12 cellular contexts compared by ENCODE assay signal in the genomic region with DNA sequence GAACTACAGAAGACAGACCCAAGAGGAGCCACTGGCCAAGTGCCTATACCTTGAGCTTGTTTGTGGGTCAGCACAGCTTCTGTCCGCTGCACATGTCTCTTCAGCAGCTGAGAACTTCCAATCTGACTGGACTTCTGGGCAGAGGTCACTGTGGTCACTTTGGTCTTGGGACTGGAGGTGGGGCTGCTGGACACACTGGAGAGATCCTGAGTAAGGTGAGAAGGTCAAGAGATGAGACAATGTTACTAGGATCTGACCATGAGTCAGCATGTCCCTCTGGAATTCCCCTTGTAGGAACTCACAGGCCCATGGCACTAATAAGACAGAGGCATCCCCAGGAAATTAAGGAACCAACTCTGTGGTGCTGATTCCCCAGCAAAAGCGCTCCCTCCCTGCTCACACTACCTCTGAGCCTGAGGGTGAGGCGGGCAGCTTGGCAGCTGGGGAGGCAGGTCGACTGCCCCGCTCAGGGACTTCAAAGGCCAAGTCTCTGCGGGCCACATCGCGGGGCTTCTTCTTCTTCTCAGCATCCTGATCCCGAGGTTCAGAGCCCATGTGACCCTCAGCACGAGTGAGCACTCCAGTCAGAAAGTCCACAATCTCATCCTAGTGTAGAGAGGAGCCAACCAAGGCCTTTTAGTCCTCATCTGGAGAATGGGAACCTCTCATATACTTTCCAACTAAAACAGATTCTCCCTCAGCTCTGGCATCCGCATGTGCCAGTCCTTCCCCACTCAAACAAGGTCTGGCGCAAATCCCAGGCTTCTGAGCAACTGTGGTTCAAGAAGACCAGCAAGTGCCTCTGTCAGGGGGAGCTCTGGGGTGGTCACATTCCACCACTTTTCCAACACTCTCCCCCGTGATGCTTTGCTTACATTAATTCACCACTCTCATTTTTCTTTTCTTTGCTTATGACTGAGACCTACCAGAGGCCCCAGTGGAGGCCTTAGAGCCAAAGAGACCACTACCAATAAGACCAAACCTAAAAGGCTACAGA. TPM values are rescaled to one million over a fixed set of nuclear protein-coding genes. Genes with fewer than 3 reads are reported as not detected.
DNase-seq lines count a peak whose midpoint lies in the region; ATAC-seq and TF ChIP-seq lines count a peak whose summit lies in the region.
"Had no signal": no experiment of that assay in that cellular context is flagged by ENCODE, and none has a peak within 500 bp of the region (broad histone marks: within the 10 kb centered on the region; RNA-seq: fewer than 3 reads in every experiment).

No MANE protein-coding gene starts in this region.

- H3K4me1 ChIP-seq in osteoblast (ENCODE audit: insufficient read depth, low read length) (peaks cover 13% of the 10 kb centered on the region), upper lobe of right lung (no peaks in the 10 kb centered on the region)

- H3K36me3 Mint-ChIP-seq in T-helper 1 cell treated with Interleukin-12 subunit alpha and Interleukin-12 subunit beta and Interleukin-4 antibody, amounts not matched to agents 30 μg/mL and 1 μg/mL, for 36 hours (ENCODE audit: low read depth), result peaks cover 82% of the 10 kb centered on the region

- H3K4me3 Mint-ChIP-seq in T-helper 1 cell treated with Interleukin-12 subunit alpha and Interleukin-12 subunit beta and Interleukin-4 antibody, amounts not matched to agents 30 μg/mL and 1 μg/mL, for 36 hours, result no peak overlapping the region

- peaks cover 97% of the 10 kb centered on the region for H3K36me3 ChIP-seq in osteoblast (ENCODE audit: insufficient read depth, low read length)
- H3K36me3 ChIP-seq in upper lobe of right lung, result peaks cover 98% of the 10 kb centered on the region

- H2AFZ ChIP-seq in osteoblast (ENCODE audit: low read length), result no peak overlapping the region

- intact Hi-C loops in upper lobe of right lung (cut with DNase I), result no loop called here

- peak overlapping the region; percentile 60 for H3K27ac ChIP-seq in osteoblast (ENCODE audit: low read depth, low read length)
- H3K27ac ChIP-seq in upper lobe of right lung, result no peak overlapping the region

- H3K4me1 Mint-ChIP-seq in T-helper 1 cell treated with Interleukin-12 subunit alpha and Interleukin-12 subunit beta and Interleukin-4 antibody, amounts not matched to agents 30 μg/mL and 1 μg/mL, for 36 hours (ENCODE audit: low read depth), result peaks cover 15% of the 10 kb centered on the region

- DNase-seq in T-helper 1 cell (no peak), HK-2 (ENCODE audit: unreplicated experiment) (peak; percentile 62), choroid plexus epithelial cell (ENCODE audit: low read depth) (peak; percentile 57), osteoblast (ENCODE audit: insufficient read length, low spot score, missing footprints) (peak; percentile 85), HT-29 (ENCODE audit: low spot score) (no peak), upper lobe of right lung (no peak)
- DNase-seq: NCI-H69; stimulated activated CD4-positive, alpha-beta T cell treated with anti-CD3 and anti-CD28 coated beads, Interleukin-4, amount 100 ng/mL, for 24 hours had no signal

- ATAC-seq in upper lobe of right lung (no peak), GM18511 (IDR thresholded peaks at IDR 0.05; ENCODE audit: unreplicated experiment) (no peak)

- H3K27me3 Mint-ChIP-seq in T-helper 1 cell treated with Interleukin-12 subunit alpha and Interleukin-12 subunit beta and Interleukin-4 antibody, amounts not matched to agents 30 μg/mL and 1 μg/mL, for 36 hours (ENCODE audit: low read depth), result no peaks in the 10 kb centered on the region

- no peak overlapping the region for H3K4me3 ChIP-seq in choroid plexus epithelial cell (ENCODE audit: low read depth, low read length)
- H3K4me3 ChIP-seq in osteoblast (ENCODE audit: insufficient read depth, low read length), result no peak overlapping the region
- H3K4me3 ChIP-seq in upper lobe of right lung, result no peak overlapping the region
- H3K4me3 ChIP-seq: upper lobe of left lung had no signal

- H3K79me2 ChIP-seq in osteoblast (ENCODE audit: insufficient read depth, low read length), result peaks cover 3% of the 10 kb centered on the region

- peaks cover 12% of the 10 kb centered on the region for H4K20me1 ChIP-seq in osteoblast (ENCODE audit: insufficient read depth, low read length)

- H3K9me3 Mint-ChIP-seq in T-helper 1 cell treated with Interleukin-12 subunit alpha and Interleukin-12 subunit beta and Interleukin-4 antibody, amounts not matched to agents 30 μg/mL and 1 μg/mL, for 36 hours, result no peaks in the 10 kb centered on the region

- TF ChIP-seq CTCF in choroid plexus epithelial cell (conservative IDR thresholded peaks at IDR 0.05; ENCODE audit: low read depth, low read length) (no peak), osteoblast (IDR thresholded peaks at IDR 0.05; ENCODE audit: extremely low read depth, low read depth, low read length) (no peak), upper lobe of right lung (IDR thresholded peaks at IDR 0.05) (no peak)

- H3K4me2 ChIP-seq in osteoblast (ENCODE audit: insufficient read depth, low read length), result no peak overlapping the region

- H3K27me3 ChIP-seq in osteoblast (ENCODE audit: insufficient read depth, low read length) (no peaks in the 10 kb centered on the region), upper lobe of right lung (no peaks in the 10 kb centered on the region)
- H3K27me3 ChIP-seq: upper lobe of left lung had no signal

- H3K27ac Mint-ChIP-seq in T-helper 1 cell treated with Interleukin-12 subunit alpha and Interleukin-12 subunit beta and Interleukin-4 antibody, amounts not matched to agents 30 μg/mL and 1 μg/mL, for 36 hours, result peak overlapping the region; percentile 16

- no peaks in the 10 kb centered on the region for H3K9me3 ChIP-seq in osteoblast (ENCODE audit: low read depth, low read length)
- H3K9me3 ChIP-seq in upper lobe of right lung, result no peaks in the 10 kb centered on the region
- H3K9me3 ChIP-seq: upper lobe of left lung had no signal

RNA-seq across cellular contexts. Expression of a gene that starts 29.4 kb away (rescaled TPM):
- total RNA-seq in osteoblast (46.9 and 50.3 TPM in 2 replicates), upper lobe of right lung (50.1 TPM)
- 21.9 and 31.3 TPM in 2 replicates for total RNA-seq in HT-29 (2014; rRNA removed; shearing (Covaris generic))

RNA-seq across cellular contexts. Expression of a gene that starts 33.8 kb away (rescaled TPM):
- 1.1 and 1.2 TPM in 2 replicates for total RNA-seq in osteoblast
- total RNA-seq in HT-29 (2014; rRNA removed; shearing (Covaris generic)), result 0.05 TPM in 1 of 2 replicates, not detected in the other
- total RNA-seq in upper lobe of right lung, result 0.14 TPM
- total RNA-seq: dermis microvascular lymphatic vessel endothelial cell had no signal

Comparison
In these comparisons a context has a peak if more than half of its experiments do, and no peak if none do; other contexts are left out.
1. DNase-seq: peak in HK-2 (single experiment), choroid plexus epithelial cell (single experiment) and osteoblast (single experiment); none in T-helper 1 cell (0 of 5), HT-29 (single experiment) and upper lobe of right lung (single experiment).